Comparison of ENCODE assay signal across 1 cellular context in the genomic region with DNA sequence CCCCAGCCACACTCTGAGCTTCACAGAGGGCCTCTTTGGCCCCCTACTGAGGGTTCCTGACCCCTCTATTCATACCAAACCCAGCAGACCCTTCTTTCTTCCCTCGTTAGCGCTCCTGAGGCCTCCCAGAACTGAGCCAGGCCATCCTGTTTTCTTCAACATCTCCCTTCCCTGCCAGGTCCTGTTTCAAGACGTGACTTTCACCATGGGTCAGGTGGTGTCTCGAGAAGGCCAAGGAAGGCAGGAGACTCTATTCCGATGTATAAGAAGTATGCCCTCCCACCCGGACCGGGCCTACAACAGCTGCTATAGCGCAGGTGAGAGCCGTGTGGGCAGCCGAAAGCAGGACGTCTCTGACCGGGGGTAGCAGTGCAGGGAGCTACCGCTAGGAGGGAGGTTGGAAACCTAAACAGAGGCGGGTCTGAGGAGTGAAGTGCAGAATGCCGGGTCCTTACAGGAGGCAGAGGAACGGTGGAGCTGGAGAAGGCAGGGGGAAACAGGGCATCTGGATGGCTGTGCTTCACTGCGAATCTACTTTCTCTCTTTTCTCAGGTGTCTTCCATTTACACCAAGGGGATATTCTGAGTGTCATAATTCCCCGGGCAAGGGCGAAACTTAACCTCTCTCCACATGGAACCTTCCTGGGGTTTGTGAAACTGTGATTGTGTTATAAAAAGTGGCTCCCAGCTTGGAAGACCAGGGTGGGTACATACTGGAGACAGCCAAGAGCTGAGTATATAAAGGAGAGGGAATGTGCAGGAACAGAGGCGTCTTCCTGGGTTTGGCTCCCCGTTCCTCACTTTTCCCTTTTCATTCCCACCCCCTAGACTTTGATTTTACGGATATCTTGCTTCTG.
TF ChIP-seq lines count a peak whose summit lies in the region.

No MANE protein-coding gene starts in this region.

TF ChIP-seq in liver, 16 proteins besides CTCF, POLR2A, EP300 and RAD21 (continued from another document):
- TF ChIP-seq ZBTB33 (IDR thresholded peaks at IDR 0.05) = no peak
- TF ChIP-seq, protein P1, sequence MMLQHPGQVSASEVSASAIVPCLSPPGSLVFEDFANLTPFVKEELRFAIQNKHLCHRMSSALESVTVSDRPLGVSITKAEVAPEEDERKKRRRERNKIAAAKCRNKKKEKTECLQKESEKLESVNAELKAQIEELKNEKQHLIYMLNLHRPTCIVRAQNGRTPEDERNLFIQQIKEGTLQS (IDR thresholded peaks at IDR 0.05) = no peak
- TF ChIP-seq EGR1 (IDR thresholded peaks at IDR 0.05; ENCODE audit: low read depth in 2 of 2) = no peak
TF ChIP-seq in liver: peak in this region for 0.
